Comparison of ENCODE assay signal across 24 cellular contexts in genomic region chr2:59490994-59491393, GRCh38.
"Had no signal": no experiment of that assay in that cellular context is flagged by ENCODE, and none has a peak within 500 bp of the region (broad histone marks: within the 10 kb centered on the region; RNA-seq: fewer than 3 reads in every experiment).

No MANE protein-coding gene starts in this region.

- H2AFZ ChIP-seq: neural progenitor cell, parathyroid adenoma had no signal

- DNase-seq: naive thymus-derived CD4-positive, alpha-beta T cell; natural killer cell; occipital lobe; ovary; psoas muscle; right cardiac atrium; right lobe of liver; sigmoid colon; small intestine; stimulated activated CD4-positive, alpha-beta T cell treated with anti-CD3 and anti-CD28 coated beads, Interleukin-15, amount 100 ng/mL, for 24 hours; stimulated activated CD4-positive, alpha-beta T cell treated with anti-CD3 and anti-CD28 coated beads, Interleukin-2, amount 100 ng/mL, for 24 hours; stimulated activated CD4-positive, alpha-beta T cell treated with anti-CD3 and anti-CD28 coated beads, Interleukin-2, amount 100 ng/mL, for 48 hours; stimulated activated CD4-positive, alpha-beta T cell treated with anti-CD3 and anti-CD28 coated beads, Interleukin-4, amount 100 ng/mL, for 24 hours; stimulated activated naive B cell treated with anti-CD40 and anti-IgM and Interleukin-4, amounts not matched to agents 10 μg/mL and 1 μg/mL and 100 μg/mL, for 72 hours; stimulated activated naive CD4-positive, alpha-beta T cell treated with Interleukin-2 at 50 U/mL for 16 hours; stomach; thyroid gland; upper lobe of left lung; uterus had no signal

- H3K4me3 ChIP-seq: neural progenitor cell, ovary, psoas muscle, right lobe of liver, sigmoid colon, stomach, thoracic aorta, thyroid gland, tibial nerve, upper lobe of left lung, uterus had no signal

- H3K9ac ChIP-seq: neural progenitor cell, parathyroid adenoma had no signal

- FAIRE-seq: small intestine had no signal

- H3K36me3 ChIP-seq: neural progenitor cell, ovary, right lobe of liver, sigmoid colon, stomach, thoracic aorta, thyroid gland, tibial nerve, upper lobe of left lung, uterus had no signal

- H3K4me2 ChIP-seq: neural progenitor cell had no signal

- H3K79me2 ChIP-seq: parathyroid adenoma had no signal

- H3K9me3 ChIP-seq: ovary, right lobe of liver, thyroid gland, uterus had no signal

- ATAC-seq: naive thymus-derived CD4-positive, alpha-beta T cell; natural killer cell; psoas muscle; right cardiac atrium; right lobe of liver; stimulated activated effector memory CD8-positive, alpha-beta T cell treated with anti-CD3 and anti-CD28 coated beads, Interleukin-12 subunit alpha, Interleukin-12 subunit beta, amount 100 ng/mL, for 72 hours; stimulated activated naive B cell treated with anti-CD40 and anti-IgM and Interleukin-4, amounts not matched to agents 10 μg/mL and 1 μg/mL and 100 μg/mL, for 72 hours had no signal

- H3K27ac ChIP-seq: neural progenitor cell, ovary, parathyroid adenoma, psoas muscle, right lobe of liver, sigmoid colon, stomach, thoracic aorta, thyroid gland, tibial nerve, upper lobe of left lung, uterus had no signal

- H3K4me1 ChIP-seq: neural progenitor cell, parathyroid adenoma, psoas muscle, right lobe of liver, sigmoid colon, stomach, thyroid gland, tibial nerve, upper lobe of left lung, uterus had no signal

- H3K27me3 ChIP-seq: neural progenitor cell, ovary, right lobe of liver, sigmoid colon, stomach, thyroid gland, tibial nerve, upper lobe of left lung, uterus had no signal
